In genomic region chr11:1307163-1307870, GRCh38 we compare ENCODE assay signal across 10 cellular contexts. TPM values are rescaled to one million over a fixed set of nuclear protein-coding genes. Genes with fewer than 3 reads are reported as not detected.
DNase-seq lines count a peak whose midpoint lies in the region; ATAC-seq and TF ChIP-seq lines count a peak whose summit lies in the region.
"Had no signal": no experiment of that assay in that cellular context is flagged by ENCODE, and none has a peak within 500 bp of the region (broad histone marks: within the 10 kb centered on the region; RNA-seq: fewer than 3 reads in every experiment).

No MANE protein-coding gene starts in this region.

- H3K27me3 ChIP-seq in breast epithelium, result no peaks in the 10 kb centered on the region
- no peaks in the 10 kb centered on the region for H3K27me3 ChIP-seq in lower lobe of right lung (ENCODE audit: low read depth)
- H3K27me3 ChIP-seq in WERI-Rb-1 (ENCODE audit: insufficient read depth, low read depth, severe bottlenecking), result no peaks in the 10 kb centered on the region

- DNase-seq in MCF 10A (ENCODE audit: unreplicated experiment) (no peak), breast epithelium (ENCODE audit: low spot score in 2 of 2) (no peak), lower lobe of right lung (peak; percentile 79), WERI-Rb-1 (no peak), foreskin fibroblast (no peak)
- DNase-seq in activated T-helper 2 cell treated with anti-CD3 and anti-CD28 coated beads, Interferon-gamma antibody, Interleukin-2, Interleukin-4, amounts not matched to agents 10 μg/mL and 5 μg/mL and 100 μg/mL, durations not matched to agents 14 hours and 24 hours and 36 hours (ENCODE audit: low spot score), result no peak
- DNase-seq: NCI-H1105 treated with DMSO at 0.1 percent for 48 hours, T-helper 1 cell had no signal

- intact Hi-C loops in MCF 10A (cut with micrococcal nuclease), result loop anchor here (5.0 to 10.0 kb wide), 3 partner anchors 77 to 227 kb away; partner anchors contain the start of gene BRSK2
- intact Hi-C loops in breast epithelium (cut with DNase I; ENCODE audit: low total_unique reads), result no loop called here
- intact Hi-C loops in activated T-helper 2 cell treated with anti-CD3 and anti-CD28 coated beads, Interferon-gamma antibody, Interleukin-2, Interleukin-4, amounts not matched to agents 10 μg/mL and 5 μg/mL and 100 μg/mL, durations not matched to agents 14 hours and 24 hours and 36 hours (cut with micrococcal nuclease), result loop anchor here (5.0 kb wide), 1 partner anchor 80 kb away; the partner anchor contains the start of gene BRSK2
- intact Hi-C loops in lower lobe of right lung (cut with DNase I), result no loop called here

- CTCF ChIA-PET in MCF 10A (lab: Yijun Ruan, JAX), result interaction anchor here (0.5 kb wide), 1 partner anchor 271 kb away, joined by 3 read pairs; no protein-coding TSS in a partner anchor

- no TSS peak for BruUV-seq in MCF 10A (replicated peaks; lab: Mats Ljungman, UMichigan)

- H3K4me3 Mint-ChIP-seq in MCF 10A (ENCODE audit: unreplicated experiment), result peak overlapping the region; percentile 29
- peak overlapping the region; percentile 26 for H3K4me3 Mint-ChIP-seq in activated T-helper 2 cell treated with anti-CD3 and anti-CD28 coated beads, Interferon-gamma antibody, Interleukin-2, Interleukin-4, amounts not matched to agents 10 μg/mL and 5 μg/mL and 100 μg/mL, durations not matched to agents 14 hours and 24 hours and 36 hours (ENCODE audit: low read depth)

- no peak for ATAC-seq in lower lobe of right lung
- no peak for ATAC-seq in GM21737 (IDR thresholded peaks at IDR 0.05; ENCODE audit: unreplicated experiment)

- no peak overlapping the region for H3K27ac Mint-ChIP-seq in MCF 10A (ENCODE audit: low read depth, unreplicated experiment)
- no peak overlapping the region for H3K27ac Mint-ChIP-seq in activated T-helper 2 cell treated with anti-CD3 and anti-CD28 coated beads, Interferon-gamma antibody, Interleukin-2, Interleukin-4, amounts not matched to agents 10 μg/mL and 5 μg/mL and 100 μg/mL, durations not matched to agents 14 hours and 24 hours and 36 hours

- H3K9me3 ChIP-seq in breast epithelium (peaks cover 0 to 3% of the 10 kb centered on the region in 2 donors), lower lobe of right lung (no peaks in the 10 kb centered on the region), WERI-Rb-1 (ENCODE audit: severe bottlenecking) (peaks cover 23% of the 10 kb centered on the region)

- 82% methylated on average over 21 of the region's 21 CpGs for WGBS in urinary bladder

- no peak for TF ChIP-seq POLR2A in breast epithelium (IDR thresholded peaks at IDR 0.05)

- H3K27me3 Mint-ChIP-seq in MCF 10A (ENCODE audit: insufficient read depth, unreplicated experiment), result no peaks in the 10 kb centered on the region
- peaks cover 8% of the 10 kb centered on the region for H3K27me3 Mint-ChIP-seq in activated T-helper 2 cell treated with anti-CD3 and anti-CD28 coated beads, Interferon-gamma antibody, Interleukin-2, Interleukin-4, amounts not matched to agents 10 μg/mL and 5 μg/mL and 100 μg/mL, durations not matched to agents 14 hours and 24 hours and 36 hours (ENCODE audit: low read depth)

- no peaks in the 10 kb centered on the region for H3K9me3 Mint-ChIP-seq in MCF 10A (ENCODE audit: unreplicated experiment)
- H3K9me3 Mint-ChIP-seq in activated T-helper 2 cell treated with anti-CD3 and anti-CD28 coated beads, Interferon-gamma antibody, Interleukin-2, Interleukin-4, amounts not matched to agents 10 μg/mL and 5 μg/mL and 100 μg/mL, durations not matched to agents 14 hours and 24 hours and 36 hours, result peaks cover 13% of the 10 kb centered on the region

- POLR2A ChIA-PET in MCF 10A (lab: Yijun Ruan, JAX), result no interaction called here

- TF ChIP-seq CTCF in MCF 10A (IDR thresholded peaks at IDR 0.05; ENCODE audit: unreplicated experiment) (no peak), breast epithelium (IDR thresholded peaks at IDR 0.05) (no peak), lower lobe of right lung (IDR thresholded peaks at IDR 0.05) (no peak), WERI-Rb-1 (IDR thresholded peaks at IDR 0.05; ENCODE audit: low read depth, low read length) (no peak), foreskin fibroblast (IDR thresholded peaks at IDR 0.05; ENCODE audit: low read depth, low read length) (no peak)

- H3K4me1 Mint-ChIP-seq in MCF 10A (ENCODE audit: insufficient read depth, unreplicated experiment), result peaks cover 8% of the 10 kb centered on the region
- H3K4me1 Mint-ChIP-seq in activated T-helper 2 cell treated with anti-CD3 and anti-CD28 coated beads, Interferon-gamma antibody, Interleukin-2, Interleukin-4, amounts not matched to agents 10 μg/mL and 5 μg/mL and 100 μg/mL, durations not matched to agents 14 hours and 24 hours and 36 hours (ENCODE audit: low read depth), result peaks cover 23% of the 10 kb centered on the region

- H3K27ac ChIP-seq in breast epithelium (no peak overlapping the region), lower lobe of right lung (no peak overlapping the region), urinary bladder (ENCODE audit: low read depth) (peak overlapping the region; percentile 65), WERI-Rb-1 (no peak overlapping the region)

- H3K36me3 ChIP-seq in breast epithelium (no peaks in the 10 kb centered on the region), lower lobe of right lung (peaks cover 24% of the 10 kb centered on the region), urinary bladder (ENCODE audit: insufficient read depth) (no peaks in the 10 kb centered on the region), WERI-Rb-1 (peaks cover 25% of the 10 kb centered on the region)

- peaks cover 6% of the 10 kb centered on the region for H3K36me3 Mint-ChIP-seq in MCF 10A (ENCODE audit: insufficient read depth, unreplicated experiment)
- H3K36me3 Mint-ChIP-seq in activated T-helper 2 cell treated with anti-CD3 and anti-CD28 coated beads, Interferon-gamma antibody, Interleukin-2, Interleukin-4, amounts not matched to agents 10 μg/mL and 5 μg/mL and 100 μg/mL, durations not matched to agents 14 hours and 24 hours and 36 hours (ENCODE audit: low read depth), result peaks cover 20% of the 10 kb centered on the region

- H3K4me3 ChIP-seq in breast epithelium, result peak overlapping the region in 1 of 3 donors; percentile 21
- no peak overlapping the region for H3K4me3 ChIP-seq in lower lobe of right lung
- no peak overlapping the region for H3K4me3 ChIP-seq in urinary bladder (ENCODE audit: low read depth, low read length)
- H3K4me3 ChIP-seq in WERI-Rb-1 (ENCODE audit: low read depth, low read length), result no peak overlapping the region
- H3K4me3 ChIP-seq in foreskin fibroblast (ENCODE audit: low read depth in 1 of 2, low read length in 2 of 2), result no peak overlapping the region

- H3K4me1 ChIP-seq in breast epithelium, result peaks cover 7 to 30% of the 10 kb centered on the region in 2 donors
- peaks cover 78% of the 10 kb centered on the region for H3K4me1 ChIP-seq in lower lobe of right lung
- peaks cover 2% of the 10 kb centered on the region for H3K4me1 ChIP-seq in urinary bladder (ENCODE audit: insufficient read depth)

RNA-seq across cellular contexts. Expression of gene TOLLIP, which starts 2.1 kb away (rescaled TPM):
- total RNA-seq in MCF 10A (2022) (58.5 and 58.8 TPM in 2 replicates), breast epithelium (10 to 100 TPM; 32.8 to 47.2 (median 41.0) TPM), lower lobe of right lung (68.4 TPM), urinary bladder (13.6 TPM)
- 33.6 and 35.0 TPM in 2 replicates for total RNA-seq in activated T-helper 2 cell treated with anti-CD3 and anti-CD28 coated beads, Interferon-gamma antibody, Interleukin-2, Interleukin-4, amounts not matched to agents 10 μg/mL and 5 μg/mL and 100 μg/mL, durations not matched to agents 14 hours and 24 hours and 36 hours
- polyA plus RNA-seq in urinary bladder, result 53.4 TPM

Comparison
In these comparisons a context has a peak if more than half of its experiments do, and no peak if none do; other contexts are left out.
1. intact Hi-C loops: an anchor here in MCF 10A (5.0 to 10.0 kb wide) and activated T-helper 2 cell treated with anti-CD3 and anti-CD28 coated beads, Interferon-gamma antibody, Interleukin-2, Interleukin-4, amounts not matched to agents 10 μg/mL and 5 μg/mL and 100 μg/mL, durations not matched to agents 14 hours and 24 hours and 36 hours (5.0 kb wide); none called in breast epithelium and lower lobe of right lung.